In the genomic region with DNA sequence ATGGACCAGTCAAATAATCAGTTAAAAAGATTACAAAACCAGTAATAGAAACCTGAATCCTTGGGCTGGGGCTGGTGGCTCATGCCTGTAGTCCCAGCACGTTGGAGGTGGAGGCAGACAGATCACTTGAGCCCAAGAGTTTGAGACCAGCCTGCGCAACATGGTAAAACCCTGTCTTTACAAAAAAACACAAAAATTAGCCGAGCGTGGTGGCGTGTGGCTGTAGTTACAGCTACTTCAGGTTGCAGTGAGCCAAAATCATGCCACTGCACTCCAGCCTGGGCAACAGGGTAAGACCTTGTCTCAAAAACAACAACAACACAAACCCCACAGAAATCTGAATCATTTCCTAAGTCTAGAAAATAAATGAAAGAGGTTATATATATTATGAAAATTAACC, we compare ENCODE assay signal across 27 cellular contexts.
"Had no signal": no experiment of that assay in that cellular context is flagged by ENCODE, and none has a peak within 500 bp of the region (broad histone marks: within the 10 kb centered on the region; RNA-seq: fewer than 3 reads in every experiment).

No MANE protein-coding gene starts in this region.

- H3K4me2 ChIP-seq: smooth muscle cell had no signal

- H3K36me3 ChIP-seq: pancreas, prostate gland had no signal

- H3K4me1 ChIP-seq: prostate gland, spleen, suprapubic skin, tibial nerve, upper lobe of left lung, vagina had no signal

- H3K4me3 ChIP-seq: pancreas, prostate gland, skin epidermis, smooth muscle cell, spleen, suprapubic skin, testis, tibial nerve, upper lobe of left lung, vagina had no signal

- H3K27ac ChIP-seq: neutrophil, pancreas, prostate gland, skin epidermis, spleen, suprapubic skin, tibial nerve, upper lobe of left lung, vagina had no signal

- FAIRE-seq: pancreas, urothelium cell line had no signal

- H3K27me3 ChIP-seq: neutrophil, pancreas, spleen, suprapubic skin, testis, tibial nerve, upper lobe of left lung, vagina had no signal

- H3K9me3 ChIP-seq: neutrophil, pancreas, prostate gland, spleen, suprapubic skin, testis, tibial nerve, upper lobe of left lung, vagina had no signal

- ATAC-seq: naive thymus-derived CD8-positive, alpha-beta T cell; natural killer cell treated with Interleukin-12 subunit alpha and Interleukin-12 subunit beta and Interleukin-15 and Interleukin-18, amount 100 ng/mL, for 72 hours; pancreas; sciatic nerve; stimulated activated memory B cell treated with anti-CD40 and anti-IgM and Interleukin-4, amounts not matched to agents 10 μg/mL and 1 μg/mL and 100 μg/mL, for 72 hours; stimulated activated naive CD8-positive, alpha-beta T cell treated with anti-CD3 and anti-CD28 coated beads, Interleukin-15, amount 100 ng/mL, for 72 hours; stimulated activated naive CD8-positive, alpha-beta T cell treated with anti-CD3 and anti-CD28 coated beads, Interleukin-15, Interleukin-2, amounts not matched to agents 100 U/mL and 50 U/mL, for 24 hours had no signal

- DNase-seq: naive B cell; naive thymus-derived CD8-positive, alpha-beta T cell; nephron progenitor cell; pancreas; spleen; stimulated activated CD4-positive, alpha-beta T cell treated with anti-CD3 and anti-CD28 coated beads, Interleukin-12 subunit alpha, Interleukin-12 subunit beta, amount 100 ng/mL, for 4 hours; stimulated activated CD4-positive, alpha-beta T cell treated with anti-CD3 and anti-CD28 coated beads, Interleukin-1b, Interleukin-23, amount 100 ng/mL, for 48 hours; stimulated activated CD4-positive, alpha-beta T cell treated with anti-CD3 and anti-CD28 coated beads, Interleukin-4, amount 100 ng/mL, for 1 hour; stimulated activated CD4-positive, alpha-beta T cell treated with anti-CD3 and anti-CD28 coated beads, Interleukin-4, amount 100 ng/mL, for 4 hours; stimulated activated CD8-positive, alpha-beta memory T cell treated with anti-CD3 and anti-CD28 coated beads, Interleukin-4, amount 100 ng/mL, for 48 hours; stimulated activated naive CD4-positive, alpha-beta T cell; stimulated activated naive CD8-positive, alpha-beta T cell treated with anti-CD3 and anti-CD28 coated beads, Interleukin-15, amount 100 ng/mL, for 72 hours; stimulated activated naive CD8-positive, alpha-beta T cell treated with anti-CD3 and anti-CD28 coated beads, Interleukin-15, Interleukin-2, amounts not matched to agents 100 U/mL and 50 U/mL, for 24 hours; testis; trophoblast cell; upper lobe of left lung had no signal
